In genomic region chr2:201972621-201973255, GRCh38 we compare ENCODE assay signal across 1 cellular context.
TF ChIP-seq lines count a peak whose summit lies in the region.

No MANE protein-coding gene starts in this region.

TF ChIP-seq in WTC11, 78 proteins besides CTCF, POLR2A, EP300 and RAD21 (continued from another document):
- TF ChIP-seq STAT6 (CRISPR knock-in tag; conservative IDR thresholded peaks at IDR 0.05; ENCODE audit: low read depth) = no peak
- TF ChIP-seq IRF1 (CRISPR knock-in tag; IDR thresholded peaks at IDR 0.05) = no peak
- TF ChIP-seq FOXP1 (CRISPR knock-in tag; IDR thresholded peaks at IDR 0.05; ENCODE audit: borderline replicate concordance) = peak; percentile 64
- peak; percentile 72; the same call in 1 of the 2 replicates for TF ChIP-seq FOXK1 (CRISPR knock-in tag; IDR thresholded peaks at IDR 0.05)
- TF ChIP-seq RORB (CRISPR knock-in tag; IDR thresholded peaks at IDR 0.05) = no peak
- peak; percentile 5; the same call in 1 of the 2 replicates for TF ChIP-seq EMX1 (CRISPR knock-in tag; IDR thresholded peaks at IDR 0.05)
- peak; percentile 11 for TF ChIP-seq ZNF138 (CRISPR knock-in tag; conservative IDR thresholded peaks at IDR 0.05)
- peak; percentile 36; the same call in 1 of the 2 replicates for TF ChIP-seq ARID4B (CRISPR knock-in tag; IDR thresholded peaks at IDR 0.05; ENCODE audit: borderline replicate concordance)
- TF ChIP-seq NR1H2 (CRISPR knock-in tag; IDR thresholded peaks at IDR 0.05) = no peak
- TF ChIP-seq TEAD4 (CRISPR knock-in tag; IDR thresholded peaks at IDR 0.05) = peak; percentile 65; the same call in 1 of the 2 replicates
- peak; percentile 33; the same call in 1 of the 2 replicates for TF ChIP-seq USF2 (CRISPR knock-in tag; IDR thresholded peaks at IDR 0.05)
- TF ChIP-seq HMGA2 (CRISPR knock-in tag; IDR thresholded peaks at IDR 0.05) = no peak
- TF ChIP-seq FOXP4 (CRISPR knock-in tag; IDR thresholded peaks at IDR 0.05) = peak; percentile 68
- no peak for TF ChIP-seq ZNF425 (CRISPR knock-in tag; conservative IDR thresholded peaks at IDR 0.05)
- peak; percentile 55; the same call in 1 of the 2 replicates for TF ChIP-seq USF1 (CRISPR knock-in tag; IDR thresholded peaks at IDR 0.05)
- TF ChIP-seq MAX (CRISPR knock-in tag; IDR thresholded peaks at IDR 0.05) = peak; percentile 74
- no peak for TF ChIP-seq MYBL2 (CRISPR knock-in tag; IDR thresholded peaks at IDR 0.05)
- TF ChIP-seq HMGXB4 (CRISPR knock-in tag; IDR thresholded peaks at IDR 0.05) = 0 out of 2 replicates have a peak, but pooled peaks have one; percentile 31
